ENCODE assay signal across 8 cellular contexts in the genomic region with DNA sequence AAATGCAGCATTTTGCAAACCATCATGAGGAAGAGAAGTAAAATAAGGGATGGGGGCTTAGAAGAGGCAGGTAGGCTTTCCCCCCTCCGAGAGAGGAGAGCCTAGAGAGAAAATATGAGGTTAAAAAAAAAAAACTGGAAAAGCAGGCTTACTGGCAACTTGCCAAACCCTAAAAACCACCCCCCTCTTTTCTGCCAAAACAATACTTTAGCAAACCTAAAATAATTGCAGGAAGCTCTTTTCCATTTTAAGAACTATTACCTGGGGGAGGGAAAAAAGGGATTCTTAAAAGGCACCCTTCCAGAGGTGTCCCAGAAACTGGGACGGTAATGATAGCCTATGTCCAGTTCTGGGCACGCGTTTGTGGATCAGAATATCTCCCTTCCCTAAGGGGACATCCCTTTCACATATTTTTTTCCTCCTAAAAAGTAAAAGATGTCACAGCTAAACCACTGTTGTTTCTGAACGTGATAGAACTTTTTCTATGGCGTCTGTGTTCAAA. TPM values are rescaled to one million over a fixed set of nuclear protein-coding genes. Genes with fewer than 3 reads are reported as not detected.
DNase-seq lines count a peak whose midpoint lies in the region; ATAC-seq and TF ChIP-seq lines count a peak whose summit lies in the region.

No MANE protein-coding gene starts in this region.

- peaks cover 30% of the 10 kb centered on the region for H3K27me3 Mint-ChIP-seq in activated T-cell treated with anti-CD3 and anti-CD28 coated beads, Interleukin-2, amount 50 U/mL, for 72 hours (ENCODE audit: low read depth)
- peaks cover 30% of the 10 kb centered on the region for H3K27me3 Mint-ChIP-seq in type B pancreatic cell

- no peaks in the 10 kb centered on the region for H3K9me3 ChIP-seq in liver (ENCODE audit: control insufficient read depth in 4 of 4, low read length in 3 of 4)

- H3K9me3 Mint-ChIP-seq in activated T-cell treated with anti-CD3 and anti-CD28 coated beads, Interleukin-2, amount 50 U/mL, for 72 hours: no peaks in the 10 kb centered on the region
- H3K9me3 Mint-ChIP-seq in type B pancreatic cell: no peaks in the 10 kb centered on the region

- 5% methylated on average over 6 of the region's 6 CpGs for WGBS in liver

- no peak for TF ChIP-seq CTCF in liver (IDR thresholded peaks at IDR 0.05; ENCODE audit: low read depth, low read length, missing input control)
- no peak for TF ChIP-seq CTCF in type B pancreatic cell (conservative IDR thresholded peaks at IDR 0.05)

- peak overlapping the region; percentile 57 to 100 (median 62) for H3K4me3 ChIP-seq in liver (ENCODE audit: low read depth in 1 of 3, low read length in 3 of 3)

- H3K27ac ChIP-seq in angular gyrus (ENCODE audit: low read depth, low read length) (peak overlapping the region; percentile 44), liver (ENCODE audit: low read depth in 1 of 2, low read length in 2 of 2) (peak overlapping the region; percentile 97 to 98)

- no peak for ATAC-seq in activated T-cell treated with anti-CD3 and anti-CD28 coated beads, Interleukin-2, amount 50 U/mL, for 72 hours (replicated peaks in 1 of 2)
- no peak for ATAC-seq in HG02642 (IDR thresholded peaks at IDR 0.05; ENCODE audit: poor library complexity, unreplicated experiment)

- H3K4me1 ChIP-seq in liver (ENCODE audit: control insufficient read depth in 4 of 4, insufficient read depth in 4 of 4, low read length in 3 of 4): peaks cover 4 to 59% (median 49%) of the 10 kb centered on the region in 4 donors

- no peak for DNase-seq in activated T-cell treated with anti-CD3 and anti-CD28 coated beads, Interleukin-2, amount 50 U/mL, for 72 hours
- no peak for DNase-seq in activated T-cell treated with anti-CD3 and anti-CD28 coated beads, Interleukin-2, amount 50 U/mL, for 1 hour
- DNase-seq in type B pancreatic cell (ENCODE audit: extremely low spot score, unreplicated experiment) (no peak), HUDEP-2 (lab: John Stamatoyannopoulos, UW; ENCODE audit: unreplicated experiment in 76 of 76) (no peak), GOT3 (lab: John Stamatoyannopoulos, UW) (no peak)

- peak overlapping the region; percentile 83 to 98 for H3K4me3 Mint-ChIP-seq in activated T-cell treated with anti-CD3 and anti-CD28 coated beads, Interleukin-2, amount 50 U/mL, for 72 hours
- peak overlapping the region; percentile 88 for H3K4me3 Mint-ChIP-seq in type B pancreatic cell

- H3K27me3 ChIP-seq in liver (ENCODE audit: control insufficient read depth in 4 of 4, insufficient read depth in 4 of 4, low read length in 3 of 4): no peaks in the 10 kb centered on the region

- H3K4me1 Mint-ChIP-seq in activated T-cell treated with anti-CD3 and anti-CD28 coated beads, Interleukin-2, amount 50 U/mL, for 72 hours (ENCODE audit: low read depth): peaks cover 55% of the 10 kb centered on the region
- peaks cover 50% of the 10 kb centered on the region for H3K4me1 Mint-ChIP-seq in type B pancreatic cell (ENCODE audit: unreplicated experiment)

- no peaks in the 10 kb centered on the region for H3K36me3 ChIP-seq in liver (ENCODE audit: control insufficient read depth in 4 of 4, insufficient read depth in 3 of 4, low read depth in 1 of 4, low read length in 3 of 4)

- no peak overlapping the region for H3K27ac Mint-ChIP-seq in activated T-cell treated with anti-CD3 and anti-CD28 coated beads, Interleukin-2, amount 50 U/mL, for 72 hours
- peak overlapping the region; percentile 77 for H3K27ac Mint-ChIP-seq in type B pancreatic cell

- peak overlapping the region; percentile 68 to 78 for H3K9ac ChIP-seq in liver (ENCODE audit: low read depth in 1 of 2, low read length in 2 of 2)

- peaks cover 3 to 7% of the 10 kb centered on the region in 2 donors for H3K36me3 Mint-ChIP-seq in activated T-cell treated with anti-CD3 and anti-CD28 coated beads, Interleukin-2, amount 50 U/mL, for 72 hours (ENCODE audit: insufficient read depth in 2 of 2)
- no peaks in the 10 kb centered on the region for H3K36me3 Mint-ChIP-seq in type B pancreatic cell

- TF ChIP-seq RAD21 in liver (IDR thresholded peaks at IDR 0.05): no peak

TF ChIP-seq in liver, 16 proteins besides CTCF, POLR2A, EP300 and RAD21:
- TF ChIP-seq YY1 (IDR thresholded peaks at IDR 0.05): peak; percentile 14
- no peak for TF ChIP-seq RXRA (IDR thresholded peaks at IDR 0.05)

RNA-seq across cellular contexts. Expression of gene NFIA, which starts 1.2 kb away (rescaled TPM):
- 10 to 100 TPM; 17.3 to 27.3 TPM for total RNA-seq in activated T-cell treated with anti-CD3 and anti-CD28 coated beads, Interleukin-2, amount 50 U/mL, for 72 hours
- 10 to 100 TPM; 16.6 to 27.7 TPM for total RNA-seq in liver
- polyA plus RNA-seq in liver: 10 to 100 TPM in 1 of 2 donors, 1 to 10 TPM in 1; 6.8 to 53.7 TPM
- 10.5 and 49.4 TPM in 2 replicates for total RNA-seq in type B pancreatic cell (ENCODE audit: low replicate concordance)
